In the genomic region with DNA sequence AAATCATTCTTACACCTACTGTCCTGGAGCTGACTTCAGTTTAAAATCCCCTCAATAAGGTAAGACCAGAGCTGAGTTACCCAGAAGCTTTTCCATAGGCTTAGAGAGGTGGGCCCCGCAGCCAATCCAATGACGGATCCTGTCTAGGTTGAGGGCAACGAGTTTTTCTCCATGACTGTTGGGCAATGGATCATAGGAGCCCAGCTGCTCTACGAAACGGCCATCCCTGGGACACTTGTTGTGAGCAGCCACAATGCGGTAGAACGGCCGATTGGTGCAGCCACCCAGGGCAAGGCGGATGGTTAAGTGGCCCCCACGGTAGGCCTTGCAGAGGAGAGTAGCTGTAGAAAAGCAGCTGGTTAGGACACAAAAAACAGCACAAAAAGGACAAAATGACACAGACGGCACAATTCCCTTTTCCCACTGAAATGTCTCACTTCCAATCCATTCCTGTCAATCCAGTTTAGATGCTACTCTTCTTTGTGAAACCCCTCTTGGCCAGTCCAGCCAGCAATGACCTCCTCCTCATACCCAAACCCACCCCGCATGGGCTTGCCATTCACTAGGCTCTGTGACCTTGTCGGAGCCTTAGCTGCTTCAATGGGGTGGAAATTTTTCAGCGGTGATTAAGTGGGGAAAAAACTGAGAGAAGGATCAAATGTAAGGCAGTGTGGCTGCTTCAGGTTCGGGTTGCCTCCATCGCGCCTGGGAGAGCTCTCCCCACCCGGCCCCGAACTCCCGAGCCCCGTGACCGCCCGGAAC, we compare ENCODE assay signal across 1 cellular context.
A peak's percentile ranks its signal among the peaks of the same experiment; 100 is the strongest.
TF ChIP-seq lines count a peak whose summit lies in the region.

No MANE protein-coding gene starts in this region.

TF ChIP-seq in HEK293, 187 proteins besides CTCF, POLR2A, EP300 and RAD21 (continued from another document):
- TF ChIP-seq ZBTB7A (tag by site-specific recombination; IDR thresholded peaks at IDR 0.05; ENCODE audit: low read depth) (0 out of 2 replicates have a peak, but pooled peaks have one; percentile 30), GLIS2 (tag by site-specific recombination; IDR thresholded peaks at IDR 0.05) (0 out of 2 replicates have a peak, but pooled peaks have one; percentile 26), ZBTB17 (tag by site-specific recombination; IDR thresholded peaks at IDR 0.05) (peak; percentile 71; the same call in 1 of the 2 replicates)
- TF ChIP-seq, protein P1, sequence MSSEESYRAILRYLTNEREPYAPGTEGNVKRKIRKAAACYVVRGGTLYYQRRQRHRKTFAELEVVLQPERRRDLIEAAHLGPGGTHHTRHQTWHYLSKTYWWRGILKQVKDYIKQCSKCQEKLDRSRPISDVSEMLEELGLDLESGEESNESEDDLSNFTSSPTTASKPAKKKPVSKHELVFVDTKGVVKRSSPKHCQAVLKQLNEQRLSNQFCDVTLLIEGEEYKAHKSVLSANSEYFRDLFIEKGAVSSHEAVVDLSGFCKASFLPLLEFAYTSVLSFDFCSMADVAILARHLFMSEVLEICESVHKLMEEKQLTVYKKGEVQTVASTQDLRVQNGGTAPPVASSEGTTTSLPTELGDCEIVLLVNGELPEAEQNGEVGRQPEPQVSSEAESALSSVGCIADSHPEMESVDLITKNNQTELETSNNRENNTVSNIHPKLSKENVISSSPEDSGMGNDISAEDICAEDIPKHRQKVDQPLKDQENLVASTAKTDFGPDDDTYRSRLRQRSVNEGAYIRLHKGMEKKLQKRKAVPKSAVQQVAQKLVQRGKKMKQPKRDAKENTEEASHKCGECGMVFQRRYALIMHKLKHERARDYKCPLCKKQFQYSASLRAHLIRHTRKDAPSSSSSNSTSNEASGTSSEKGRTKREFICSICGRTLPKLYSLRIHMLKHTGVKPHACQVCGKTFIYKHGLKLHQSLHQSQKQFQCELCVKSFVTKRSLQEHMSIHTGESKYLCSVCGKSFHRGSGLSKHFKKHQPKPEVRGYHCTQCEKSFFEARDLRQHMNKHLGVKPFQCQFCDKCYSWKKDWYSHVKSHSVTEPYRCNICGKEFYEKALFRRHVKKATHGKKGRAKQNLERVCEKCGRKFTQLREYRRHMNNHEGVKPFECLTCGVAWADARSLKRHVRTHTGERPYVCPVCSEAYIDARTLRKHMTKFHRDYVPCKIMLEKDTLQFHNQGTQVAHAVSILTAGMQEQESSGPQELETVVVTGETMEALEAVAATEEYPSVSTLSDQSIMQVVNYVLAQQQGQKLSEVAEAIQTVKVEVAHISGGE (tag by site-specific recombination; conservative IDR thresholded peaks at IDR 0.05; ENCODE audit: low read depth) = peak; percentile 91; the same call in 1 of the 2 replicates
